1 cellular context compared by ENCODE assay signal in the genomic region with DNA sequence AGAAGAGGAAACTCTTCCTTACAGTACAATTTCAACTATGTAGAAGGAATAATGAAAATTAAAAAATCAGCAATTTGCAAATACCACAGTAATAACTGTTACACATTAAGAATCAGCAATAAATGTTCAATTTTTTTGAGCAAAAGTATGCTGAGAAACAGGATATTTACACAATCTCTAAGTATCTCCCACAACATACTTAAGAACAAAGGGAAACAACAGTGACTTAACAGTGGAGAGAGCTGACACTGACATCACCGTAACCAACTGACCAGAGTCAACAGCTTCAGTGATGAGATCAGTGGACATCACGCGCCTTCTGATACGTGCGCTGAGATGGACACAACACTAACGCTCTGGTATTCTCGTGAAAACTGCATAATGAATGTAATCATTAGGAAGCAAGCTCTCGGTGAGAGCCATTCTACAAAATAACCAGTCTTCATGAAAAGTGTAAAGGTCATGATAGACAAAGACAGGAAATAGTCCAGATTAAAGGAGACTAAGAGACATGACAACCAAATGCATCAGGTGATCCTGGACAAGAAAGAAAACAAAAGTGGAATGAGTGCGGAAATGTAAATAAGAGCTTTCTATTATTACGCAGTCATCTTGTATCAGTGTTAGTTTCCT.
A peak's percentile ranks its signal among the peaks of the same experiment; 100 is the strongest.
TF ChIP-seq lines count a peak whose summit lies in the region.

No MANE protein-coding gene starts in this region.

TF ChIP-seq in K562, 482 proteins besides CTCF, POLR2A, EP300 and RAD21 (continued from another document and continues in another):
- TF ChIP-seq KAT7 (CRISPR knock-in tag; IDR thresholded peaks at IDR 0.05; ENCODE audit: borderline replicate concordance) (peak; percentile 85; the same call in 1 of the 2 replicates), MECOM (CRISPR knock-in tag; IDR thresholded peaks at IDR 0.05) (no peak), TBP (optimal IDR thresholded peaks at IDR 0.05; ENCODE audit: low read depth, low read length) (peak; percentile 28), KDM1A (IDR thresholded peaks at IDR 0.05) (peak in 1 of 2 experiments; percentile 64; a peak in 1 of 4 replicates), CTBP1 (IDR thresholded peaks at IDR 0.05; ENCODE audit: borderline replicate concordance) (peak; percentile 86; the same call in 1 of the 2 replicates), GABPA (tag; conservative IDR thresholded peaks at IDR 0.05; ENCODE audit: low read depth) (peak; percentile 31), SAFB2 (IDR thresholded peaks at IDR 0.05; ENCODE audit: borderline replicate concordance, low read depth, low read length, severe bottlenecking) (no peak), SMARCC2 (IDR thresholded peaks at IDR 0.05; ENCODE audit: low read depth) (0 out of 2 replicates have a peak, but pooled peaks have one; percentile 60), RBM17 (IDR thresholded peaks at IDR 0.05; ENCODE audit: borderline replicate concordance, low read depth, low read length) (no peak), ETV6 (IDR thresholded peaks at IDR 0.05; ENCODE audit: borderline replicate concordance in 1 of 2, low read depth in 2 of 2, low read length in 1 of 2) (no peak), ETV6 (CRISPR knock-in tag; IDR thresholded peaks at IDR 0.05; ENCODE audit: borderline replicate concordance) (no peak), SMARCE1 (IDR thresholded peaks at IDR 0.05) (peak; percentile 66; the same call in 1 of the 2 replicates), ZZZ3 (IDR thresholded peaks at IDR 0.05) (no peak), PPARD (CRISPR knock-in tag; IDR thresholded peaks at IDR 0.05) (no peak), SMARCA4 (IDR thresholded peaks at IDR 0.05) (peak; percentile 78), EHMT2 (IDR thresholded peaks at IDR 0.05) (0 out of 2 replicates have a peak, but pooled peaks have one; percentile 31), SP2 (IDR thresholded peaks at IDR 0.05; ENCODE audit: extremely low read depth, low read depth, low read length, poor library complexity, severe bottlenecking) (no peak), NR3C1 (CRISPR knock-in tag; IDR thresholded peaks at IDR 0.05) (no peak), ATF1 (CRISPR knock-in tag; IDR thresholded peaks at IDR 0.05) (no peak), ATF1 (tag; IDR thresholded peaks at IDR 0.05) (peak; percentile 92), NR4A1 (CRISPR knock-in tag; IDR thresholded peaks at IDR 0.05) (no peak), NR4A1 (tag; IDR thresholded peaks at IDR 0.05) (no peak; the same call in 1 of the 2 replicates), RB1 (IDR thresholded peaks at IDR 0.05; ENCODE audit: low read depth) (no peak), BRD4 (IDR thresholded peaks at IDR 0.05) (no peak), CHCHD3 (CRISPR knock-in tag; IDR thresholded peaks at IDR 0.05) (no peak), EGR1 (conservative IDR thresholded peaks at IDR 0.05) (no peak), ZNF77 (CRISPR knock-in tag; IDR thresholded peaks at IDR 0.05) (no peak), PYGO2 (tag; IDR thresholded peaks at IDR 0.05) (no peak), KLF16 (IDR thresholded peaks at IDR 0.05) (no peak), NFXL1 (CRISPR knock-in tag; IDR thresholded peaks at IDR 0.05) (no peak), PTTG1 (tag; IDR thresholded peaks at IDR 0.05; ENCODE audit: low read depth) (0 out of 2 replicates have a peak, but pooled peaks have one; percentile 15), ELF1 (tag; IDR thresholded peaks at IDR 0.05) (no peak), RNF2 (IDR thresholded peaks at IDR 0.05) (no peak), POLR2AphosphoS5 (IDR thresholded peaks at IDR 0.05; ENCODE audit: control insufficient read depth, insufficient read depth, low read depth, low read length) (no peak)
- TF ChIP-seq, protein P1, sequence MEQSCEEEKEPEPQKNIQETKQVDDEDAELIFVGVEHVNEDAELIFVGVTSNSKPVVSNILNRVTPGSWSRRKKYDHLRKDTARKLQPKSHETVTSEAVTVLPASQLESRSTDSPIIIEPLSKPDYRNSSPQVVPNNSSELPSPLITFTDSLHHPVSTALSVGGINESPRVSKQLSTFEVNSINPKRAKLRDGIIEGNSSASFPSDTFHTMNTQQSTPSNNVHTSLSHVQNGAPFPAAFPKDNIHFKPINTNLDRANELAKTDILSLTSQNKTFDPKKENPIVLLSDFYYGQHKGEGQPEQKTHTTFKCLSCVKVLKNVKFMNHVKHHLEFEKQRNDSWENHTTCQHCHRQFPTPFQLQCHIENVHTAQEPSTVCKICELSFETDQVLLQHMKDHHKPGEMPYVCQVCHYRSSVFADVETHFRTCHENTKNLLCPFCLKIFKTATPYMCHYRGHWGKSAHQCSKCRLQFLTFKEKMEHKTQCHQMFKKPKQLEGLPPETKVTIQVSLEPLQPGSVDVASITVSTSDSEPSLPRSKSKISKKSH (CRISPR knock-in tag; IDR thresholded peaks at IDR 0.05), result no peak
- TF ChIP-seq, protein P2, sequence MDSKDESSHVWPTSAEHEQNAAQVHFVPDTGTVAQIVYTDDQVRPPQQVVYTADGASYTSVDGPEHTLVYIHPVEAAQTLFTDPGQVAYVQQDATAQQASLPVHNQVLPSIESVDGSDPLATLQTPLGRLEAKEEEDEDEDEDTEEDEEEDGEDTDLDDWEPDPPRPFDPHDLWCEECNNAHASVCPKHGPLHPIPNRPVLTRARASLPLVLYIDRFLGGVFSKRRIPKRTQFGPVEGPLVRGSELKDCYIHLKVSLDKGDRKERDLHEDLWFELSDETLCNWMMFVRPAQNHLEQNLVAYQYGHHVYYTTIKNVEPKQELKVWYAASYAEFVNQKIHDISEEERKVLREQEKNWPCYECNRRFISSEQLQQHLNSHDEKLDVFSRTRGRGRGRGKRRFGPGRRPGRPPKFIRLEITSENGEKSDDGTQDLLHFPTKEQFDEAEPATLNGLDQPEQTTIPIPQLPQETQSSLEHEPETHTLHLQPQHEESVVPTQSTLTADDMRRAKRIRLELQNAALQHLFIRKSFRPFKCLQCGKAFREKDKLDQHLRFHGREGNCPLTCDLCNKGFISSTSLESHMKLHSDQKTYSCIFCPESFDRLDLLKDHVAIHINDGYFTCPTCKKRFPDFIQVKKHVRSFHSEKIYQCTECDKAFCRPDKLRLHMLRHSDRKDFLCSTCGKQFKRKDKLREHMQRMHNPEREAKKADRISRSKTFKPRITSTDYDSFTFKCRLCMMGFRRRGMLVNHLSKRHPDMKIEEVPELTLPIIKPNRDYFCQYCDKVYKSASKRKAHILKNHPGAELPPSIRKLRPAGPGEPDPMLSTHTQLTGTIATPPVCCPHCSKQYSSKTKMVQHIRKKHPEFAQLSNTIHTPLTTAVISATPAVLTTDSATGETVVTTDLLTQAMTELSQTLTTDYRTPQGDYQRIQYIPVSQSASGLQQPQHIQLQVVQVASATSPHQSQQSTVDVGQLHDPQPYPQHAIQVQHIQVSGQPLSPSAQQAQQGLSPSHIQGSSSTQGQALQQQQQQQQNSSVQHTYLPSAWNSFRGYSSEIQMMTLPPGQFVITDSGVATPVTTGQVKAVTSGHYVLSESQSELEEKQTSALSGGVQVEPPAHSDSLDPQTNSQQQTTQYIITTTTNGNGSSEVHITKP (IDR thresholded peaks at IDR 0.05; ENCODE audit: partially characterized antibody), result no peak
- TF ChIP-seq, protein P3, sequence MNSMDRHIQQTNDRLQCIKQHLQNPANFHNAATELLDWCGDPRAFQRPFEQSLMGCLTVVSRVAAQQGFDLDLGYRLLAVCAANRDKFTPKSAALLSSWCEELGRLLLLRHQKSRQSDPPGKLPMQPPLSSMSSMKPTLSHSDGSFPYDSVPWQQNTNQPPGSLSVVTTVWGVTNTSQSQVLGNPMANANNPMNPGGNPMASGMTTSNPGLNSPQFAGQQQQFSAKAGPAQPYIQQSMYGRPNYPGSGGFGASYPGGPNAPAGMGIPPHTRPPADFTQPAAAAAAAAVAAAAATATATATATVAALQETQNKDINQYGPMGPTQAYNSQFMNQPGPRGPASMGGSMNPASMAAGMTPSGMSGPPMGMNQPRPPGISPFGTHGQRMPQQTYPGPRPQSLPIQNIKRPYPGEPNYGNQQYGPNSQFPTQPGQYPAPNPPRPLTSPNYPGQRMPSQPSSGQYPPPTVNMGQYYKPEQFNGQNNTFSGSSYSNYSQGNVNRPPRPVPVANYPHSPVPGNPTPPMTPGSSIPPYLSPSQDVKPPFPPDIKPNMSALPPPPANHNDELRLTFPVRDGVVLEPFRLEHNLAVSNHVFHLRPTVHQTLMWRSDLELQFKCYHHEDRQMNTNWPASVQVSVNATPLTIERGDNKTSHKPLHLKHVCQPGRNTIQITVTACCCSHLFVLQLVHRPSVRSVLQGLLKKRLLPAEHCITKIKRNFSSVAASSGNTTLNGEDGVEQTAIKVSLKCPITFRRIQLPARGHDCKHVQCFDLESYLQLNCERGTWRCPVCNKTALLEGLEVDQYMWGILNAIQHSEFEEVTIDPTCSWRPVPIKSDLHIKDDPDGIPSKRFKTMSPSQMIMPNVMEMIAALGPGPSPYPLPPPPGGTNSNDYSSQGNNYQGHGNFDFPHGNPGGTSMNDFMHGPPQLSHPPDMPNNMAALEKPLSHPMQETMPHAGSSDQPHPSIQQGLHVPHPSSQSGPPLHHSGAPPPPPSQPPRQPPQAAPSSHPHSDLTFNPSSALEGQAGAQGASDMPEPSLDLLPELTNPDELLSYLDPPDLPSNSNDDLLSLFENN (IDR thresholded peaks at IDR 0.05; ENCODE audit: low read depth in 2 of 2, low read length in 2 of 2), result no peak
- TF ChIP-seq, protein P4, sequence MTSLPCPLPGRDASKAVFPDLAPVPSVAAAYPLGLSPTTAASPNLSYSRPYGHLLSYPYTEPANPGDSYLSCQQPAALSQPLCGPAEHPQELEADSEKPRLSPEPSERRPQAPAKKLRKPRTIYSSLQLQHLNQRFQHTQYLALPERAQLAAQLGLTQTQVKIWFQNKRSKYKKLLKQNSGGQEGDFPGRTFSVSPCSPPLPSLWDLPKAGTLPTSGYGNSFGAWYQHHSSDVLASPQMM (CRISPR knock-in tag; IDR thresholded peaks at IDR 0.05), result no peak
- TF ChIP-seq, protein P5, sequence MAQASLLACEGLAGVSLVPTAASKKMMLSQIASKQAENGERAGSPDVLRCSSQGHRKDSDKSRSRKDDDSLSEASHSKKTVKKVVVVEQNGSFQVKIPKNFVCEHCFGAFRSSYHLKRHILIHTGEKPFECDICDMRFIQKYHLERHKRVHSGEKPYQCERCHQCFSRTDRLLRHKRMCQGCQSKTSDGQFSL (CRISPR knock-in tag; IDR thresholded peaks at IDR 0.05), result no peak
- TF ChIP-seq, protein P5 (tag; IDR thresholded peaks at IDR 0.05), result no peak
- TF ChIP-seq, protein P6, sequence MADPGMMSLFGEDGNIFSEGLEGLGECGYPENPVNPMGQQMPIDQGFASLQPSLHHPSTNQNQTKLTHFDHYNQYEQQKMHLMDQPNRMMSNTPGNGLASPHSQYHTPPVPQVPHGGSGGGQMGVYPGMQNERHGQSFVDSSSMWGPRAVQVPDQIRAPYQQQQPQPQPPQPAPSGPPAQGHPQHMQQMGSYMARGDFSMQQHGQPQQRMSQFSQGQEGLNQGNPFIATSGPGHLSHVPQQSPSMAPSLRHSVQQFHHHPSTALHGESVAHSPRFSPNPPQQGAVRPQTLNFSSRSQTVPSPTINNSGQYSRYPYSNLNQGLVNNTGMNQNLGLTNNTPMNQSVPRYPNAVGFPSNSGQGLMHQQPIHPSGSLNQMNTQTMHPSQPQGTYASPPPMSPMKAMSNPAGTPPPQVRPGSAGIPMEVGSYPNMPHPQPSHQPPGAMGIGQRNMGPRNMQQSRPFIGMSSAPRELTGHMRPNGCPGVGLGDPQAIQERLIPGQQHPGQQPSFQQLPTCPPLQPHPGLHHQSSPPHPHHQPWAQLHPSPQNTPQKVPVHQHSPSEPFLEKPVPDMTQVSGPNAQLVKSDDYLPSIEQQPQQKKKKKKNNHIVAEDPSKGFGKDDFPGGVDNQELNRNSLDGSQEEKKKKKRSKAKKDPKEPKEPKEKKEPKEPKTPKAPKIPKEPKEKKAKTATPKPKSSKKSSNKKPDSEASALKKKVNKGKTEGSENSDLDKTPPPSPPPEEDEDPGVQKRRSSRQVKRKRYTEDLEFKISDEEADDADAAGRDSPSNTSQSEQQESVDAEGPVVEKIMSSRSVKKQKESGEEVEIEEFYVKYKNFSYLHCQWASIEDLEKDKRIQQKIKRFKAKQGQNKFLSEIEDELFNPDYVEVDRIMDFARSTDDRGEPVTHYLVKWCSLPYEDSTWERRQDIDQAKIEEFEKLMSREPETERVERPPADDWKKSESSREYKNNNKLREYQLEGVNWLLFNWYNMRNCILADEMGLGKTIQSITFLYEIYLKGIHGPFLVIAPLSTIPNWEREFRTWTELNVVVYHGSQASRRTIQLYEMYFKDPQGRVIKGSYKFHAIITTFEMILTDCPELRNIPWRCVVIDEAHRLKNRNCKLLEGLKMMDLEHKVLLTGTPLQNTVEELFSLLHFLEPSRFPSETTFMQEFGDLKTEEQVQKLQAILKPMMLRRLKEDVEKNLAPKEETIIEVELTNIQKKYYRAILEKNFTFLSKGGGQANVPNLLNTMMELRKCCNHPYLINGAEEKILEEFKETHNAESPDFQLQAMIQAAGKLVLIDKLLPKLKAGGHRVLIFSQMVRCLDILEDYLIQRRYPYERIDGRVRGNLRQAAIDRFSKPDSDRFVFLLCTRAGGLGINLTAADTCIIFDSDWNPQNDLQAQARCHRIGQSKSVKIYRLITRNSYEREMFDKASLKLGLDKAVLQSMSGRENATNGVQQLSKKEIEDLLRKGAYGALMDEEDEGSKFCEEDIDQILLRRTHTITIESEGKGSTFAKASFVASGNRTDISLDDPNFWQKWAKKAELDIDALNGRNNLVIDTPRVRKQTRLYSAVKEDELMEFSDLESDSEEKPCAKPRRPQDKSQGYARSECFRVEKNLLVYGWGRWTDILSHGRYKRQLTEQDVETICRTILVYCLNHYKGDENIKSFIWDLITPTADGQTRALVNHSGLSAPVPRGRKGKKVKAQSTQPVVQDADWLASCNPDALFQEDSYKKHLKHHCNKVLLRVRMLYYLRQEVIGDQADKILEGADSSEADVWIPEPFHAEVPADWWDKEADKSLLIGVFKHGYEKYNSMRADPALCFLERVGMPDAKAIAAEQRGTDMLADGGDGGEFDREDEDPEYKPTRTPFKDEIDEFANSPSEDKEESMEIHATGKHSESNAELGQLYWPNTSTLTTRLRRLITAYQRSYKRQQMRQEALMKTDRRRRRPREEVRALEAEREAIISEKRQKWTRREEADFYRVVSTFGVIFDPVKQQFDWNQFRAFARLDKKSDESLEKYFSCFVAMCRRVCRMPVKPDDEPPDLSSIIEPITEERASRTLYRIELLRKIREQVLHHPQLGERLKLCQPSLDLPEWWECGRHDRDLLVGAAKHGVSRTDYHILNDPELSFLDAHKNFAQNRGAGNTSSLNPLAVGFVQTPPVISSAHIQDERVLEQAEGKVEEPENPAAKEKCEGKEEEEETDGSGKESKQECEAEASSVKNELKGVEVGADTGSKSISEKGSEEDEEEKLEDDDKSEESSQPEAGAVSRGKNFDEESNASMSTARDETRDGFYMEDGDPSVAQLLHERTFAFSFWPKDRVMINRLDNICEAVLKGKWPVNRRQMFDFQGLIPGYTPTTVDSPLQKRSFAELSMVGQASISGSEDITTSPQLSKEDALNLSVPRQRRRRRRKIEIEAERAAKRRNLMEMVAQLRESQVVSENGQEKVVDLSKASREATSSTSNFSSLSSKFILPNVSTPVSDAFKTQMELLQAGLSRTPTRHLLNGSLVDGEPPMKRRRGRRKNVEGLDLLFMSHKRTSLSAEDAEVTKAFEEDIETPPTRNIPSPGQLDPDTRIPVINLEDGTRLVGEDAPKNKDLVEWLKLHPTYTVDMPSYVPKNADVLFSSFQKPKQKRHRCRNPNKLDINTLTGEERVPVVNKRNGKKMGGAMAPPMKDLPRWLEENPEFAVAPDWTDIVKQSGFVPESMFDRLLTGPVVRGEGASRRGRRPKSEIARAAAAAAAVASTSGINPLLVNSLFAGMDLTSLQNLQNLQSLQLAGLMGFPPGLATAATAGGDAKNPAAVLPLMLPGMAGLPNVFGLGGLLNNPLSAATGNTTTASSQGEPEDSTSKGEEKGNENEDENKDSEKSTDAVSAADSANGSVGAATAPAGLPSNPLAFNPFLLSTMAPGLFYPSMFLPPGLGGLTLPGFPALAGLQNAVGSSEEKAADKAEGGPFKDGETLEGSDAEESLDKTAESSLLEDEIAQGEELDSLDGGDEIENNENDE (IDR thresholded peaks at IDR 0.05; ENCODE audit: low read depth, low read length), result no peak
